1 cellular context compared by ENCODE assay signal in genomic region chr11:115501504-115501894, GRCh38.
TF ChIP-seq lines count a peak whose summit lies in the region.

No MANE protein-coding gene starts in this region.

TF ChIP-seq in H1, 55 proteins besides CTCF, POLR2A, EP300 and RAD21:
- TF ChIP-seq YY1 (IDR thresholded peaks at IDR 0.05; ENCODE audit: low read depth, low read length) (no peak), EZH2 (IDR thresholded peaks at IDR 0.05; ENCODE audit: low read depth, low read length, severe bottlenecking) (peak; percentile 37)
